In the genomic region with DNA sequence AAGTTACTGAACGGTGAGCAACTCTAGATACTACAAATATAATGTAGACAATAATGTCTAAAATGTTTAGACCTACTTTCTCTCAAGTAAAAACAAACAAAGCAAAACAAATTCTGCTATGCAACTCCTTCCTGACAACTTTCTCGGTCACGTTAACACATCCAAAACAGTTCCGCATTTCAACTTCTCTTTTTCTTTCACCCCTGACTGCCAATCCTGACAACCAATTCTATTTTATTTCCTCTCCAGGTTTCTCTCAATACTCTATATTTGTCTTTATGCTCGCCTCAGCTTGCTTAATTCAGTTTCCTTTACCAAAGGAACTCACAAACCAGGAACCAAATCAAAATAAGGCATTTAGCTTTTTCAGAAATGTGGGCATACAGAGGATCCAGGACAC, we compare ENCODE assay signal across 25 cellular contexts.
DNase-seq lines count a peak whose midpoint lies in the region; ATAC-seq, FAIRE-seq and TF ChIP-seq lines count a peak whose summit lies in the region.
"Had no signal": no experiment of that assay in that cellular context is flagged by ENCODE, and none has a peak within 500 bp of the region (broad histone marks: within the 10 kb centered on the region; RNA-seq: fewer than 3 reads in every experiment).

No MANE protein-coding gene starts in this region.

- H3K4me3 ChIP-seq in GM12878 (no peak overlapping the region), HepG2 (replicated peaks in 1 of 3; ENCODE audit: insufficient read depth in 1 of 3, low read depth in 2 of 3, low read length in 3 of 3) (no peak overlapping the region), aorta (ENCODE audit: low read length in 2 of 2) (no peak overlapping the region)
- H3K4me3 ChIP-seq: gastrocnemius medialis, GM23338, Peyer's patch, sigmoid colon, stomach, upper lobe of left lung had no signal

- CTCF ChIA-PET in GM12878 (lab: Yijun Ruan, JAX) (no interaction called here), HepG2 (lab: Yijun Ruan, JAX; ENCODE audit: low intra/inter-chr PET ratio, low total read pairs) (no interaction called here)

- SMC1A ChIA-PET in GM12878 (lab: Charles Lee; ENCODE audit: uncharacterized antibody, unreplicated experiment), result interaction anchor here (0.7 to 1.4 kb wide), 6 partner anchors 9 to 305 kb away, joined by 3 to 4 read pairs (median 3); no protein-coding TSS in a partner anchor

- H3K9me3 ChIP-seq in GM12878 (replicated peaks; ENCODE audit: control insufficient read depth, insufficient read depth, low read length), result no peaks in the 10 kb centered on the region; the same call in 2 of the 3 replicates
- no peaks in the 10 kb centered on the region for H3K9me3 ChIP-seq in HepG2 (ENCODE audit: low read length)
- H3K9me3 ChIP-seq in aorta (ENCODE audit: control insufficient read depth, low read length), result no peaks in the 10 kb centered on the region
- H3K9me3 ChIP-seq: gastrocnemius medialis, Peyer's patch had no signal

- H3K27me3 ChIP-seq in GM12878 (replicated peaks in 1 of 2; ENCODE audit: control insufficient read depth in 2 of 2, insufficient read depth in 2 of 2, low read length in 1 of 2) (no peaks in the 10 kb centered on the region), HepG2 (ENCODE audit: control insufficient read depth in 1 of 2, insufficient read depth in 2 of 2, low read length in 2 of 2) (no peaks in the 10 kb centered on the region; a peak in 1 of 5 replicates), aorta (ENCODE audit: control insufficient read depth in 1 of 2, insufficient read depth in 2 of 2, low read length in 1 of 2) (no peaks in the 10 kb centered on the region)
- H3K27me3 ChIP-seq: gastrocnemius medialis, Peyer's patch, sigmoid colon, stomach, upper lobe of left lung had no signal

- RAD21 ChIA-PET in GM12878 (lab: Charles Lee; ENCODE audit: unreplicated experiment), result no interaction called here

- no TSS peak for BruUV-seq in GM12878 (replicated peaks; lab: Mats Ljungman, UMichigan)
- BruUV-seq in HepG2 (replicated peaks; lab: Mats Ljungman, UMichigan), result no TSS peak

- H4K20me1 ChIP-seq in GM12878 (ENCODE audit: control insufficient read depth, insufficient read depth), result no peaks in the 10 kb centered on the region
- H4K20me1 ChIP-seq in HepG2 (ENCODE audit: insufficient read depth, low read length), result no peaks in the 10 kb centered on the region

- POLR2A ChIA-PET in GM12878 (lab: Charles Lee) (no interaction called here), HepG2 (lab: Yijun Ruan, JAX) (no interaction called here)

- no peaks in the 10 kb centered on the region for H3K79me2 ChIP-seq in GM12878 (ENCODE audit: control insufficient read depth, insufficient read depth, low read length)
- H3K79me2 ChIP-seq in HepG2 (ENCODE audit: insufficient read depth, low read length), result no peaks in the 10 kb centered on the region

- TF ChIP-seq POLR2A in GM12878 (IDR thresholded peaks at IDR 0.05; ENCODE audit: low read depth, low read length), result no peak
- TF ChIP-seq POLR2A in HepG2 (IDR thresholded peaks at IDR 0.05; ENCODE audit: insufficient read depth in 1 of 2, low read depth in 2 of 2, low read length in 2 of 2), result no peak

- H3K4me2 ChIP-seq in GM12878 (ENCODE audit: control insufficient read depth, insufficient read depth) (0 out of 2 replicates have a peak overlapping the region, but pooled peaks have one; percentile 17), HepG2 (ENCODE audit: low read depth, low read length) (no peak overlapping the region)
- H3K4me2 ChIP-seq: GM23338 had no signal

- in situ Hi-C loops in GM12878 (cut with MboI) (no loop called here), HepG2 (cut with HindIII; ENCODE audit: extremely low pct_ligation_motif_present, low pct_unique_long_range_greater_than_20kb) (no loop called here)

- intact Hi-C loops in GM12878 (cut with micrococcal nuclease; ENCODE audit: unreplicated experiment), result no loop called here
- intact Hi-C loops in HepG2 (cut with micrococcal nuclease; ENCODE audit: unreplicated experiment), result no loop called here
- intact Hi-C loops in aorta (cut with DNase I), result no loop called here

- H3K27ac ChIP-seq in GM12878 (ENCODE audit: control insufficient read depth, insufficient read depth) (no peak overlapping the region), HepG2 (ENCODE audit: extremely low read length, insufficient read depth, low read length) (no peak overlapping the region), aorta (ENCODE audit: low read depth in 1 of 2, low read length in 2 of 2) (no peak overlapping the region)
- H3K27ac ChIP-seq: gastrocnemius medialis, Peyer's patch, sigmoid colon, stomach, upper lobe of left lung, WERI-Rb-1 had no signal

- H3K36me3 ChIP-seq in GM12878 (ENCODE audit: control insufficient read depth in 2 of 2, insufficient read depth in 2 of 2, low read length in 1 of 2) (no peaks in the 10 kb centered on the region), HepG2 (replicated peaks in 1 of 2; ENCODE audit: control insufficient read depth in 1 of 2, insufficient read depth in 2 of 2, low read length in 2 of 2) (no peaks in the 10 kb centered on the region), aorta (ENCODE audit: control insufficient read depth in 1 of 2, insufficient read depth in 2 of 2, low read length in 1 of 2) (no peaks in the 10 kb centered on the region)
- H3K36me3 ChIP-seq: gastrocnemius medialis, Peyer's patch, sigmoid colon, stomach, upper lobe of left lung, WERI-Rb-1 had no signal

- peak overlapping the region; percentile 55 for H2AFZ ChIP-seq in GM12878 (ENCODE audit: control insufficient read depth, low read depth, low read length)
- no peak overlapping the region for H2AFZ ChIP-seq in HepG2 (ENCODE audit: low read length)
- H2AFZ ChIP-seq: GM23338 had no signal

- H3K4me1 ChIP-seq in GM12878 (ENCODE audit: control insufficient read depth, insufficient read depth, low read length), result no peaks in the 10 kb centered on the region
- no peaks in the 10 kb centered on the region for H3K4me1 ChIP-seq in HepG2 (ENCODE audit: insufficient read depth, low read length)
- H3K4me1 ChIP-seq in aorta (ENCODE audit: control insufficient read depth in 1 of 2, insufficient read depth in 2 of 2, low read length in 2 of 2), result no peaks in the 10 kb centered on the region
- H3K4me1 ChIP-seq: gastrocnemius medialis, Peyer's patch, sigmoid colon, upper lobe of left lung had no signal

- DNase-seq in Ammon's horn (ENCODE audit: low spot score), result peak; percentile 33
- peak; percentile 44 for DNase-seq in NAMALWA (ENCODE audit: low spot score)
- peak; percentile 8 for DNase-seq in GM12878 (ENCODE audit: low read depth, low spot score)
- no peak for DNase-seq in HepG2 (ENCODE audit: low spot score)
- DNase-seq in aorta, result no peak
- DNase-seq: activated CD4-positive, alpha-beta memory T cell treated with anti-CD3 and anti-CD28 coated beads for 36 hours; activated naive CD8-positive, alpha-beta T cell treated with anti-CD3 and anti-CD28 coated beads for 36 hours; activated T-cell treated with anti-CD3 and anti-CD28 coated beads, Interleukin-2, amount 50 U/mL, for 24 hours; CD4-positive, alpha-beta T cell; DMS79 treated with DMSO at 0.1 percent for 48 hours; erythroblast; gastrocnemius medialis; NCI-H1930; NCI-H526; Peyer's patch; sigmoid colon; stimulated activated CD4-positive, alpha-beta T cell treated with anti-CD3 and anti-CD28 coated beads, Interleukin-1b, Interleukin-23, amount 100 ng/mL, for 48 hours; stomach; upper lobe of left lung; WERI-Rb-1 had no signal

- 0% methylated on average over 5 of the region's 5 CpGs for WGBS in GM12878 (ENCODE audit: insufficient coverage, insufficient replicate concordance, low lambda C conversion rate, missing lambda C conversion rate)
- WGBS in HepG2 (ENCODE audit: low lambda C conversion rate), result 25% methylated on average over 5 of the region's 5 CpGs
- 62 to 63% methylated on average over 5 of the region's 5 CpGs for WGBS in aorta, 2 donors

- ATAC-seq in GM19351 (IDR thresholded peaks at IDR 0.05; ENCODE audit: unreplicated experiment) (peak; percentile 36), GM12878 (peak; percentile 83), HepG2 (no peak), GM21619 (IDR thresholded peaks at IDR 0.05; ENCODE audit: unreplicated experiment) (no peak), GM21447 (IDR thresholded peaks at IDR 0.05; ENCODE audit: unreplicated experiment) (no peak), aorta (ENCODE audit: low FRiP score) (no peak)
- ATAC-seq: gastrocnemius medialis, GM23338 had no signal

- TF ChIP-seq RAD21 in GM12878 (IDR thresholded peaks at IDR 0.05; ENCODE audit: insufficient read depth, low read depth, low read length) (no peak), HepG2 (CRISPR knock-in tag; IDR thresholded peaks at IDR 0.05) (no peak)

- TF ChIP-seq EP300 in GM12878 (IDR thresholded peaks at IDR 0.05; ENCODE audit: borderline replicate concordance in 1 of 2, control insufficient read depth in 1 of 2, low read depth in 2 of 2, low read length in 2 of 2) (no peak), HepG2 (IDR thresholded peaks at IDR 0.05; ENCODE audit: low read depth in 2 of 2, low read length in 2 of 2) (no peak), HepG2 (CRISPR knock-in tag; IDR thresholded peaks at IDR 0.05; ENCODE audit: borderline replicate concordance) (no peak)

- FAIRE-seq in GM12878 (lab: Jason Lieb, UNC), result no peak
- no peak for FAIRE-seq in HepG2 (lab: Jason Lieb, UNC)
- FAIRE-seq: A204.1 had no signal

- no peak overlapping the region for H3K9ac ChIP-seq in GM12878 (ENCODE audit: control insufficient read depth, insufficient read depth, low read length)
- no peak overlapping the region for H3K9ac ChIP-seq in HepG2 (ENCODE audit: insufficient read depth, low read depth, low read length)

- TF ChIP-seq CTCF in GM12878 (IDR thresholded peaks at IDR 0.05 in 2 of 3, conservative IDR thresholded peaks at IDR 0.05 in 1 of 3; ENCODE audit: control insufficient read depth in 2 of 3, extremely low read depth in 1 of 3, insufficient read depth in 1 of 3, low read depth in 3 of 3, low read length in 3 of 3) (no peak), HepG2 (CRISPR knock-in tag; IDR thresholded peaks at IDR 0.05) (no peak)

TF ChIP-seq in GM12878, 131 proteins besides CTCF, POLR2A, EP300 and RAD21 (continues in another document):
- TF ChIP-seq STAT3 (IDR thresholded peaks at IDR 0.05; ENCODE audit: low read depth, low read length) (no peak), ZNF24 (IDR thresholded peaks at IDR 0.05) (no peak), NR2F1 (conservative IDR thresholded peaks at IDR 0.05) (no peak), ZZZ3 (IDR thresholded peaks at IDR 0.05; ENCODE audit: control insufficient read depth, insufficient read length, low read depth) (no peak), SMC3 (IDR thresholded peaks at IDR 0.05; ENCODE audit: borderline replicate concordance, low read length) (no peak), IKZF2 (IDR thresholded peaks at IDR 0.05) (peak; percentile 24 to 45; a peak in 1 of 4 replicates), PAX8 (IDR thresholded peaks at IDR 0.05) (no peak)

TF ChIP-seq in HepG2, 621 proteins besides CTCF, POLR2A, EP300 and RAD21:
- no peak for TF ChIP-seq SMAD9 (CRISPR knock-in tag; IDR thresholded peaks at IDR 0.05)

Comparison
In these comparisons a context has a peak if more than half of its experiments do, and no peak if none do; other contexts are left out.
1. DNase-seq: peak in Ammon's horn (single experiment), NAMALWA (single experiment) and GM12878 (single experiment); none in HepG2 (single experiment) and aorta (0 of 2).
2. ATAC-seq: peak in GM19351 (single experiment) and GM12878 (single experiment); none in HepG2 (single experiment), GM21619 (single experiment), GM21447 (single experiment) and aorta (single experiment).